ENCODE assay signal across 29 cellular contexts in the genomic region with DNA sequence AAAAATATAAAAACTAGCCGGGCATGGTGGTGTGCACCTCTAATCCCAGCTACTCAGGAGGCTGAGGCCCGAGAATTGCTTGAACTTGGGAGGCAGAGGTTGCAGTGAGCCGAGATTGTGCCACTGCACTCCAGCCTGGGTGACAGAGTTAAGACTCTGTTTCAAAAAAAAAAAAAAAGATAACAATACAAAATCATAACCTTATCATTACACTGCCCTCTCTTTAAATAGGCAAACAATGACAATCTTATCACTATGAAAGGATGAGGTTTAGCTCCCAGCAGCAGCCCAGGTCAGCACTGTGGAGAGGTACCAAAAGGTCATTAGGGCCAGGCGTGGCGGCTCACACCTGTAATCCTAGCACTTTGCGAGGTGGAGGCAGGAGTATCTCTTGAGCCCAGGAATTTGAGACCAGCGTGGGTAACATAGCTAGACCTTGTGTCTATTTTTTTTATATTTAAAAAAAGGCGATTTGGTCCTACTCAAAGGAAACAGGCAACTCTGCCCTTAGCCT. TPM values are rescaled to one million over a fixed set of nuclear protein-coding genes. Genes with fewer than 3 reads are reported as not detected.
"Had no signal": no experiment of that assay in that cellular context is flagged by ENCODE, and none has a peak within 500 bp of the region (broad histone marks: within the 10 kb centered on the region; RNA-seq: fewer than 3 reads in every experiment).

No MANE protein-coding gene starts in this region.

- H3K27me3 Mint-ChIP-seq: naive B cell had no signal

- H3K27me3 ChIP-seq: dorsolateral prefrontal cortex, esophagus squamous epithelium, gastrocnemius medialis, heart right ventricle, left lung had no signal

- H3K9me3 Mint-ChIP-seq: naive B cell had no signal

- DNase-seq: dermis blood vessel endothelial cell; dorsolateral prefrontal cortex; effector CD4-positive, alpha-beta T cell; effector memory CD4-positive, alpha-beta T cell; erythroblast; esophagus squamous epithelium; foreskin fibroblast; foreskin melanocyte; gastrocnemius medialis; glutamatergic neuron; head of caudate nucleus; heart right ventricle; hippocampal formation; left cardiac atrium; left lung; left ventricle myocardium superior; lower lobe of right lung; mesenchymal stem cell; midbrain; naive B cell had no signal

- ATAC-seq: esophagus mucosa, gastrocnemius medialis, heart right ventricle, left cardiac atrium, left lung, left ventricle myocardium superior, lower lobe of right lung had no signal

- H3K9me3 ChIP-seq: esophagus squamous epithelium, gastrocnemius medialis, heart right ventricle, left lung, lower lobe of right lung had no signal

- H3K27ac ChIP-seq: coronary artery, dorsolateral prefrontal cortex, epithelial cell of prostate, esophagus squamous epithelium, gastrocnemius medialis, heart right ventricle, left lung, lower lobe of right lung had no signal

- H3K4me3 ChIP-seq: coronary artery, dorsolateral prefrontal cortex, esophagus squamous epithelium, gastrocnemius medialis, heart right ventricle, left lung, lower lobe of right lung had no signal

RNA-seq across cellular contexts. Expression of a gene that starts 3.5 kb away (rescaled TPM):
- total RNA-seq: dermis blood vessel endothelial cell, esophagus mucosa, esophagus squamous epithelium, gastrocnemius medialis, glomerular endothelial cell, heart right ventricle, kidney epithelial cell, left cardiac atrium, left lung, left ventricle myocardium superior, lower leg skin, lower lobe of right lung, mononuclear cell, myocyte had no signal
- polyA plus RNA-seq: heart right ventricle had no signal

RNA-seq across cellular contexts. Expression of a gene that starts 19.9 kb away (rescaled TPM):
- total RNA-seq: kidney epithelial cell had no signal
- polyA plus RNA-seq: keratinocyte had no signal

RNA-seq across cellular contexts. Expression of a gene that starts 38.9 kb away (rescaled TPM):
- total RNA-seq: dermis blood vessel endothelial cell, esophagus squamous epithelium, gastrocnemius medialis, glomerular endothelial cell, kidney epithelial cell, left cardiac atrium, left ventricle myocardium superior, myocyte had no signal
- polyA plus RNA-seq: keratinocyte had no signal
